ENCODE assay signal across 25 cellular contexts in genomic region chr6:80314531-80314930, GRCh38.
"Had no signal": no experiment of that assay in that cellular context is flagged by ENCODE, and none has a peak within 500 bp of the region (broad histone marks: within the 10 kb centered on the region; RNA-seq: fewer than 3 reads in every experiment).

No MANE protein-coding gene starts in this region.

- H3K27ac ChIP-seq: brain microvascular endothelial cell, coronary artery, dorsolateral prefrontal cortex had no signal

- H3K27me3 ChIP-seq: brain microvascular endothelial cell, dorsolateral prefrontal cortex had no signal

- H3K4me3 ChIP-seq: coronary artery, dorsolateral prefrontal cortex had no signal

- ATAC-seq: activated CD4-positive, alpha-beta T cell treated with anti-CD3 and anti-CD28 coated beads for 36 hours; activated T-cell treated with anti-CD3 and anti-CD28 coated beads, Interleukin-2, amount 50 U/mL, for 72 hours; esophagus mucosa had no signal

- FAIRE-seq: astrocyte, frontal cortex had no signal

- DNase-seq: activated CD4-positive, alpha-beta memory T cell treated with anti-CD3 and anti-CD28 coated beads for 36 hours; activated CD4-positive, alpha-beta T cell treated with anti-CD3 and anti-CD28 coated beads for 36 hours; activated CD4-positive, alpha-beta T cell treated with anti-CD3 and anti-CD28 coated beads, Interleukin-2, amount 10 ng/mL, durations not matched to agents 24 days and 14 days; activated CD4-positive, CD25-positive, alpha-beta regulatory T cell; activated CD4-positive, CD25-positive, alpha-beta regulatory T cell treated with anti-CD3 and anti-CD28 coated beads, Interleukin-2, amount 50 U/mL, for 72 hours; activated CD8-positive, alpha-beta memory T cell treated with anti-CD3 and anti-CD28 coated beads, Interleukin-2, amount 50 U/mL, for 48 hours; activated gamma-delta T cell treated with Interleukin-2 at 50 U/mL for 16 hours; activated naive CD4-positive, alpha-beta T cell treated with anti-CD3 and anti-CD28 coated beads, Interleukin-2, amount 50 U/mL, for 16 hours; activated naive CD4-positive, alpha-beta T cell treated with Interleukin-2 at 50 U/mL for 16 hours; activated T-cell treated with anti-CD3 and anti-CD28 coated beads for 4 hours; activated T-cell treated with anti-CD3 and anti-CD28 coated beads, Interleukin-2, amount 50 U/mL, for 24 hours; activated T-cell treated with anti-CD3 and anti-CD28 coated beads, Interleukin-2, amount 50 U/mL, for 72 hours; amniotic stem cell; anterior cingulate cortex; brain microvascular endothelial cell; dorsolateral prefrontal cortex; effector memory CD4-positive, alpha-beta T cell; endodermal cell; foreskin fibroblast; head of caudate nucleus; T-helper 2 cell had no signal

- H3K36me3 ChIP-seq: brain microvascular endothelial cell had no signal
